17 cellular contexts compared by ENCODE assay signal in the genomic region with DNA sequence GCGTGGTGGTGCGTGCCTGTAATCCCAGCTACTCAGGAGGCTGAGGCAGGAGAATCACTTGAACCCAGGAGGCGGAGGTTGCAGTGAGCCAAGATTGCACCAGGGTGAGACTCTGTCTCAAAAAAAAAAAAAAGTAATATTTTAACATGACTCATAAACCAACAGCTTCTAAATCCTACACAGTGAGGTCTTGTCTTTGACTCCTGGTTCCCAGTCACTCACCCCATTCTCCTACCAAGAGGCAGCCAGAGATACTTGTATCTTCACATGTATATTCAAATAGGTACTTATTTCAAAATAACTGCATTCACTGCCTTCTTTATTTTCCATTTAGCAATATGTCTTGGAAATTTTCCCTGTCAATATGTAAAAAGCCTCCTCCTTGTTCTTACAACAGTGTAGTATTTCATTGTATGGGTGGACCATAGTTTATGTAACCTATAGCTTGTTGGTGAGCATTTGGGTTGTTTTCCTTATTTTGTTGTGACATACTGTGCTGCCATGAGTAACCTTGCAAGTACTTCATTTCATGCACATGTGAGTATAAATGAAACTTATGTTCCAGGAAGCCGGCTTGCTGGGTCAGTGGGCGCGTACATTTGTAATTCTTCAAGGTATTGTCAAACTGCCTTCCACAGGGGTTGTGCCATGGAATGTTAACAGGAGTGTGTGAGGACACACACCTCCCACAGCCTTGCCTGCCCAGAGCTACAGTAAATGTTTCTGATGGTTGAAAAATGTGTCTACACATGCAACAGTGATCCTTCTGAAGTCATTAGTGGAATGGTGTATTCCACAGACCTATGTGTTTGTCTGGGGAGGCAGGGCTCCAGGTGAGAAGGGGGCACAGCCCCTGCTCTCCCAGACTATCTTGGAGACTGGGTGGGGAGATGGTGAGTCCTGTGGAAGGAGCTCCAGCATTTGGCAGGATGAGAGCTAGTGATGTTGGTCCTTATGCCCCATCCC. TPM values are rescaled to one million over a fixed set of nuclear protein-coding genes. Genes with fewer than 3 reads are reported as not detected.
DNase-seq lines count a peak whose midpoint lies in the region; ATAC-seq and TF ChIP-seq lines count a peak whose summit lies in the region.
"Had no signal": no experiment of that assay in that cellular context is flagged by ENCODE, and none has a peak within 500 bp of the region (broad histone marks: within the 10 kb centered on the region; RNA-seq: fewer than 3 reads in every experiment).

No MANE protein-coding gene starts in this region.

- DNase-seq in activated naive CD4-positive, alpha-beta T cell treated with anti-CD3 and anti-CD28 coated beads, Interleukin-2, amount 50 U/mL, for 72 hours (ENCODE audit: low spot score in 2 of 2) = peak in 1 of 2 donors; percentile 60
- DNase-seq in activated naive CD4-positive, alpha-beta T cell (lab: John Stamatoyannopoulos, UW) = no peak
- DNase-seq in astrocyte of the spinal cord (ENCODE audit: low read depth, low spot score) (peak; percentile 16), immature natural killer cell (no peak), mesendoderm (no peak), left lung (no peak)
- DNase-seq in stimulated activated CD8-positive, alpha-beta memory T cell treated with anti-CD3 and anti-CD28 coated beads, Interleukin-4, amount 100 ng/mL, for 48 hours = peak; percentile 59
- DNase-seq: activated gamma-delta T cell treated with Interleukin-2 at 50 U/mL for 16 hours; effector memory CD8-positive, alpha-beta T cell; Karpas-422; naive B cell; NCI-H1417 treated with DMSO at 0.1 percent for 48 hours; NCI-H226 had no signal

- H3K9me3 Mint-ChIP-seq in activated naive CD4-positive, alpha-beta T cell treated with anti-CD3 and anti-CD28 coated beads, Interleukin-2, amount 50 U/mL, for 72 hours = no peaks in the 10 kb centered on the region
- H3K9me3 Mint-ChIP-seq in T-helper 1 cell treated with Interleukin-12 subunit alpha and Interleukin-12 subunit beta and Interleukin-4 antibody, amounts not matched to agents 30 μg/mL and 1 μg/mL, for 36 hours = no peaks in the 10 kb centered on the region
- H3K9me3 Mint-ChIP-seq in immature natural killer cell = peaks cover 0 to under 1% (median 0%) of the 10 kb centered on the region in 6 donors
- H3K9me3 Mint-ChIP-seq: effector memory CD8-positive, alpha-beta T cell; naive B cell; WTC11 had no signal

- WGBS in mesendoderm (ENCODE audit: extremely low coverage, insufficient coverage, low lambda C conversion rate) = no CpG with 5 or more reads among the region's 6 CpGs

- peak; percentile 51 to 70 for ATAC-seq in activated naive CD4-positive, alpha-beta T cell treated with anti-CD3 and anti-CD28 coated beads, Interleukin-2, amount 50 U/mL, for 72 hours
- ATAC-seq in left lung = no peak
- ATAC-seq: effector memory CD8-positive, alpha-beta T cell; WTC11 had no signal

- H2BK120ac ChIP-seq in mesendoderm (ENCODE audit: low read depth, low read length) = no peak overlapping the region

- H3K23ac ChIP-seq in mesendoderm (ENCODE audit: low read length) = no peak overlapping the region

- H4K5ac ChIP-seq in mesendoderm (ENCODE audit: low read length) = no peak overlapping the region

- no peak overlapping the region for H4K8ac ChIP-seq in mesendoderm (ENCODE audit: low read depth, low read length)

- no peak overlapping the region for H3K4me2 ChIP-seq in mesendoderm (ENCODE audit: low read length)

- H3K36me3 Mint-ChIP-seq in activated naive CD4-positive, alpha-beta T cell treated with anti-CD3 and anti-CD28 coated beads, Interleukin-2, amount 50 U/mL, for 72 hours = peaks cover 0 to 20% of the 10 kb centered on the region in 2 donors
- H3K36me3 Mint-ChIP-seq in T-helper 1 cell treated with Interleukin-12 subunit alpha and Interleukin-12 subunit beta and Interleukin-4 antibody, amounts not matched to agents 30 μg/mL and 1 μg/mL, for 36 hours (ENCODE audit: low read depth) = peaks cover 2% of the 10 kb centered on the region
- H3K36me3 Mint-ChIP-seq in immature natural killer cell = no peaks in the 10 kb centered on the region
- H3K36me3 Mint-ChIP-seq: naive B cell, WTC11 had no signal

- H3K4me3 ChIP-seq in astrocyte of the spinal cord (ENCODE audit: low read depth, low read length) = no peak overlapping the region
- no peak overlapping the region for H3K4me3 ChIP-seq in mesendoderm (ENCODE audit: low read length)
- H3K4me3 ChIP-seq in left lung = no peak overlapping the region
- H3K4me3 ChIP-seq: cardiac muscle cell, prostate gland had no signal

- no peak overlapping the region for H2BK15ac ChIP-seq in mesendoderm (replicated peaks; ENCODE audit: low read depth)

- no peaks in the 10 kb centered on the region for H3K27me3 Mint-ChIP-seq in T-helper 1 cell treated with Interleukin-12 subunit alpha and Interleukin-12 subunit beta and Interleukin-4 antibody, amounts not matched to agents 30 μg/mL and 1 μg/mL, for 36 hours (ENCODE audit: low read depth)
- peaks cover 3 to 4% (median 3%) of the 10 kb centered on the region in 3 donors for H3K27me3 Mint-ChIP-seq in immature natural killer cell (ENCODE audit: low read depth in 3 of 3)

- H3K79me2 ChIP-seq in mesendoderm (ENCODE audit: control insufficient read depth, insufficient read depth, low read length) = no peaks in the 10 kb centered on the region

- no peak overlapping the region for H3K18ac ChIP-seq in mesendoderm (ENCODE audit: low read length)

- H3K36me3 ChIP-seq in mesendoderm (ENCODE audit: control insufficient read depth, insufficient read depth, low read length) (no peaks in the 10 kb centered on the region), left lung (no peaks in the 10 kb centered on the region)
- H3K36me3 ChIP-seq: cardiac muscle cell, prostate gland had no signal

- no peak overlapping the region for H3K27ac ChIP-seq in mesendoderm (ENCODE audit: low read depth, low read length)
- no peak overlapping the region for H3K27ac ChIP-seq in left lung
- H3K27ac ChIP-seq: cardiac muscle cell, prostate gland had no signal

- H3K27me3 ChIP-seq in mesendoderm (ENCODE audit: insufficient read depth, low read length, poor library complexity) (no peaks in the 10 kb centered on the region), left lung (no peaks in the 10 kb centered on the region)
- H3K27me3 ChIP-seq: cardiac muscle cell had no signal

- no peak overlapping the region for H3K56ac ChIP-seq in mesendoderm (ENCODE audit: low read length)

- H3K4me1 Mint-ChIP-seq in T-helper 1 cell treated with Interleukin-12 subunit alpha and Interleukin-12 subunit beta and Interleukin-4 antibody, amounts not matched to agents 30 μg/mL and 1 μg/mL, for 36 hours (ENCODE audit: low read depth) = peaks cover 58% of the 10 kb centered on the region
- no peaks in the 10 kb centered on the region for H3K4me1 Mint-ChIP-seq in immature natural killer cell

- no peaks in the 10 kb centered on the region for H3K4me1 ChIP-seq in mesendoderm (ENCODE audit: control insufficient read depth, low read depth, low read length)
- no peaks in the 10 kb centered on the region for H3K4me1 ChIP-seq in left lung
- H3K4me1 ChIP-seq: prostate gland had no signal

- no peaks in the 10 kb centered on the region for H3K79me1 ChIP-seq in mesendoderm (ENCODE audit: low read length)

- intact Hi-C loops in left lung (cut with DNase I) = no loop called here

- H3K4me3 Mint-ChIP-seq in T-helper 1 cell treated with Interleukin-12 subunit alpha and Interleukin-12 subunit beta and Interleukin-4 antibody, amounts not matched to agents 30 μg/mL and 1 μg/mL, for 36 hours = peak overlapping the region; percentile 32
- H3K4me3 Mint-ChIP-seq in immature natural killer cell = no peak overlapping the region
- H3K4me3 Mint-ChIP-seq: naive B cell, WTC11 had no signal

- H3K27ac Mint-ChIP-seq in activated naive CD4-positive, alpha-beta T cell treated with anti-CD3 and anti-CD28 coated beads, Interleukin-2, amount 50 U/mL, for 72 hours = peak overlapping the region; percentile 72 to 99
- peak overlapping the region; percentile 85 for H3K27ac Mint-ChIP-seq in T-helper 1 cell treated with Interleukin-12 subunit alpha and Interleukin-12 subunit beta and Interleukin-4 antibody, amounts not matched to agents 30 μg/mL and 1 μg/mL, for 36 hours
- H3K27ac Mint-ChIP-seq in immature natural killer cell = no peak overlapping the region
- H3K27ac Mint-ChIP-seq: effector memory CD8-positive, alpha-beta T cell; naive B cell; WTC11 had no signal

- no peak overlapping the region for H2AK5ac ChIP-seq in mesendoderm (ENCODE audit: low read length)

- no peaks in the 10 kb centered on the region for H3K9me3 ChIP-seq in left lung
- H3K9me3 ChIP-seq: prostate gland had no signal

- no peak overlapping the region for H3K9ac ChIP-seq in mesendoderm (ENCODE audit: low read length)

- TF ChIP-seq CTCF in astrocyte of the spinal cord (IDR thresholded peaks at IDR 0.05; ENCODE audit: low read depth, low read length) (no peak), left lung (IDR thresholded peaks at IDR 0.05) (no peak)

- no peak overlapping the region for H2BK5ac ChIP-seq in mesendoderm (ENCODE audit: low read length)

- in situ Hi-C loops in astrocyte of the spinal cord (cut with HindIII; ENCODE audit: low sequenced_read_pairs) = no loop called here

- no peak overlapping the region for H3K4ac ChIP-seq in mesendoderm (ENCODE audit: low read depth, low read length)

RNA-seq across cellular contexts. Expression of gene OSBP2, which starts 47.9 kb away (rescaled TPM):
- total RNA-seq in activated naive CD4-positive, alpha-beta T cell treated with anti-CD3 and anti-CD28 coated beads, Interleukin-2, amount 50 U/mL, for 72 hours = 1 to 10 TPM; 1.7 to 6.1 TPM
- polyA plus RNA-seq in immature natural killer cell = 1 to 10 TPM in 1 of 3 donors, under 1 TPM in 2; 0.19 to 2.4 (median 0.35) TPM
- polyA plus RNA-seq in mesendoderm (2013, experiment 1 of 2) = 1.5 TPM
- polyA plus RNA-seq in mesendoderm (2013, experiment 2 of 2) = 1.8 TPM
- total RNA-seq in left lung = 1 to 10 TPM; 4.0 to 4.2 TPM

Comparison
In these comparisons a context has a peak if more than half of its experiments do, and no peak if none do; other contexts are left out.
1. DNase-seq: peak in astrocyte of the spinal cord (single experiment) and stimulated activated CD8-positive, alpha-beta memory T cell treated with anti-CD3 and anti-CD28 coated beads, Interleukin-4, amount 100 ng/mL, for 48 hours (single experiment); none in activated naive CD4-positive, alpha-beta T cell (0 of 4), immature natural killer cell (0 of 3), mesendoderm (single experiment) and left lung (0 of 2).
2. H3K27ac Mint-ChIP-seq: peak in activated naive CD4-positive, alpha-beta T cell treated with anti-CD3 and anti-CD28 coated beads, Interleukin-2, amount 50 U/mL, for 72 hours (2 of 2) and T-helper 1 cell treated with Interleukin-12 subunit alpha and Interleukin-12 subunit beta and Interleukin-4 antibody, amounts not matched to agents 30 μg/mL and 1 μg/mL, for 36 hours (single experiment); none in immature natural killer cell (0 of 6).